In genomic region chr5:149932445-149933350, GRCh38 we compare ENCODE assay signal across 12 cellular contexts. TPM values are rescaled to one million over a fixed set of nuclear protein-coding genes. Genes with fewer than 3 reads are reported as not detected.
A peak's percentile ranks its signal among the peaks of the same experiment; 100 is the strongest.
DNase-seq lines count a peak whose midpoint lies in the region; ATAC-seq, FAIRE-seq and TF ChIP-seq lines count a peak whose summit lies in the region.
"Had no signal": no experiment of that assay in that cellular context is flagged by ENCODE, and none has a peak within 500 bp of the region (broad histone marks: within the 10 kb centered on the region; RNA-seq: fewer than 3 reads in every experiment).

No MANE protein-coding gene starts in this region.

- H3K27ac Mint-ChIP-seq in activated CD8-positive, alpha-beta T cell treated with anti-CD3 and anti-CD28 coated beads for 36 hours = no peak overlapping the region
- H3K27ac Mint-ChIP-seq: activated T-helper 2 cell treated with anti-CD3 and anti-CD28 coated beads, Interferon-gamma antibody, Interleukin-2, Interleukin-4, amounts not matched to agents 10 μg/mL and 5 μg/mL and 100 μg/mL, durations not matched to agents 14 hours and 24 hours and 36 hours had no signal

- no peak overlapping the region for H4K8ac ChIP-seq in neuronal stem cell (ENCODE audit: low read depth, low read length)

- no peak overlapping the region for H3K23ac ChIP-seq in neuronal stem cell (ENCODE audit: low read depth, low read length, poor library complexity)

- H3K14ac ChIP-seq in neuronal stem cell (ENCODE audit: low read length) = no peak overlapping the region

- H3K9me3 Mint-ChIP-seq in activated CD8-positive, alpha-beta T cell treated with anti-CD3 and anti-CD28 coated beads for 36 hours = no peaks in the 10 kb centered on the region
- H3K9me3 Mint-ChIP-seq: activated T-helper 2 cell treated with anti-CD3 and anti-CD28 coated beads, Interferon-gamma antibody, Interleukin-2, Interleukin-4, amounts not matched to agents 10 μg/mL and 5 μg/mL and 100 μg/mL, durations not matched to agents 14 hours and 24 hours and 36 hours had no signal

- H3K4me3 ChIP-seq in endothelial cell of umbilical vein (replicated peaks in 1 of 3; ENCODE audit: insufficient read depth in 1 of 3, low read depth in 1 of 3, low read length in 3 of 3) = no peak overlapping the region
- H3K4me3 ChIP-seq in neuronal stem cell (ENCODE audit: low read length in 2 of 2) = no peak overlapping the region
- H3K4me3 ChIP-seq: esophagus muscularis mucosa had no signal

- H3K27me3 Mint-ChIP-seq in activated CD8-positive, alpha-beta T cell treated with anti-CD3 and anti-CD28 coated beads for 36 hours = peaks cover 19% of the 10 kb centered on the region

- CTCF ChIA-PET in endothelial cell of umbilical vein (lab: Charles Lee) = interaction anchor here (0.8 to 6.7 kb wide), 5 partner anchors 10 to 80 kb away, joined by 3 to 68 read pairs (median 6); partner anchors contain the start of gene SLC26A2
- CTCF ChIA-PET in activated CD8-positive, alpha-beta T cell treated with anti-CD3 and anti-CD28 coated beads for 36 hours (lab: Charles Lee) = interaction anchor here (1.7 to 4.5 kb wide), 2 partner anchors 28 to 103 kb away, joined by 5 to 27 read pairs; partner anchors contain the start of gene SLC26A2

- no peak overlapping the region for H2BK15ac ChIP-seq in neuronal stem cell (ENCODE audit: low read length)

- POLR2A ChIA-PET in endothelial cell of umbilical vein (lab: Charles Lee) = no interaction called here
- POLR2A ChIA-PET in activated CD8-positive, alpha-beta T cell treated with anti-CD3 and anti-CD28 coated beads for 36 hours (lab: Charles Lee) = no interaction called here

- BruUV-seq in endothelial cell of umbilical vein (replicated peaks; lab: Mats Ljungman, UMichigan) = no TSS peak

- no peaks in the 10 kb centered on the region for H4K20me1 ChIP-seq in endothelial cell of umbilical vein (replicated peaks; ENCODE audit: control insufficient read depth, extremely low read depth, insufficient read depth, low read length)

- no peak overlapping the region for H2BK5ac ChIP-seq in neuronal stem cell (ENCODE audit: low read length)

- H3K9ac ChIP-seq in endothelial cell of umbilical vein (replicated peaks; ENCODE audit: extremely low read depth, insufficient read depth, low read length) (no peak overlapping the region), neuronal stem cell (ENCODE audit: low read depth, low read length, poor library complexity) (no peak overlapping the region)

- DNase-seq in DMS153 treated with DMSO at 0.1 percent for 48 hours (lab: John Stamatoyannopoulos, UW; ENCODE audit: unreplicated experiment) = peak; percentile 29
- DNase-seq in NCI-H69 (lab: John Stamatoyannopoulos, UW) = peak; percentile 70
- DNase-seq in endothelial cell of umbilical vein (ENCODE audit: low read depth, low spot score) = no peak
- no peak for DNase-seq in neuronal stem cell (ENCODE audit: low spot score)
- DNase-seq in activated CD8-positive, alpha-beta T cell treated with anti-CD3 and anti-CD28 coated beads for 36 hours = no peak
- DNase-seq: NCI-H1048 had no signal

- no peak overlapping the region for H3K18ac ChIP-seq in neuronal stem cell (ENCODE audit: low read length)

- H2AFZ ChIP-seq in endothelial cell of umbilical vein (ENCODE audit: low read depth, low read length) (peak overlapping the region; percentile 1), neuronal stem cell (ENCODE audit: low read length) (no peak overlapping the region)

- no peak for TF ChIP-seq POLR2A in endothelial cell of umbilical vein (IDR thresholded peaks at IDR 0.05; ENCODE audit: low read depth, low read length)

- FAIRE-seq in endothelial cell of umbilical vein (lab: Jason Lieb, UNC) = peak; percentile 37

- H3K4me3 Mint-ChIP-seq in activated CD8-positive, alpha-beta T cell treated with anti-CD3 and anti-CD28 coated beads for 36 hours = no peak overlapping the region

- ATAC-seq in HG02623 (IDR thresholded peaks at IDR 0.05; ENCODE audit: unreplicated experiment) (no peak), HG03521 (IDR thresholded peaks at IDR 0.05; ENCODE audit: unreplicated experiment) (no peak), GM21526 (IDR thresholded peaks at IDR 0.05; ENCODE audit: low FRiP score, unreplicated experiment) (no peak)
- ATAC-seq in activated CD8-positive, alpha-beta T cell treated with anti-CD3 and anti-CD28 coated beads for 36 hours = no peak

- peaks cover 11% of the 10 kb centered on the region for H3K4me1 ChIP-seq in endothelial cell of umbilical vein (ENCODE audit: control insufficient read depth, extremely low read depth, insufficient read depth, low read length)
- H3K4me1 ChIP-seq in neuronal stem cell (ENCODE audit: control insufficient read depth in 2 of 2, insufficient read depth in 1 of 2, low read depth in 1 of 2, low read length in 2 of 2) = no peaks in the 10 kb centered on the region
- H3K4me1 ChIP-seq: esophagus muscularis mucosa had no signal

- H3K4me1 Mint-ChIP-seq in activated CD8-positive, alpha-beta T cell treated with anti-CD3 and anti-CD28 coated beads for 36 hours (ENCODE audit: low read depth) = peaks cover 3% of the 10 kb centered on the region

- dilution Hi-C loops in endothelial cell of umbilical vein (cut with MboI; ENCODE audit: extremely low pct_ligation_motif_present, low sequenced_read_pairs) = no loop called here

- no peak overlapping the region for H4K91ac ChIP-seq in neuronal stem cell (ENCODE audit: low read depth, low read length, poor library complexity)

- H3K9me1 ChIP-seq in endothelial cell of umbilical vein (replicated peaks; ENCODE audit: control insufficient read depth, extremely low read depth, insufficient read depth, low read length) = no peaks in the 10 kb centered on the region

- H2BK12ac ChIP-seq in neuronal stem cell (ENCODE audit: low read length) = no peak overlapping the region

- no peak overlapping the region for H2AK5ac ChIP-seq in neuronal stem cell (ENCODE audit: low read depth, low read length)

- H3K79me2 ChIP-seq in endothelial cell of umbilical vein (ENCODE audit: control insufficient read depth, insufficient read depth, low read length) = no peaks in the 10 kb centered on the region

- H2BK120ac ChIP-seq in neuronal stem cell (ENCODE audit: low read depth, low read length) = no peak overlapping the region

- H3K36me3 Mint-ChIP-seq in activated CD8-positive, alpha-beta T cell treated with anti-CD3 and anti-CD28 coated beads for 36 hours (ENCODE audit: low read depth) = no peaks in the 10 kb centered on the region

- no peaks in the 10 kb centered on the region for H3K79me1 ChIP-seq in neuronal stem cell (ENCODE audit: low read depth, low read length)

- H3K9me3 ChIP-seq in endothelial cell of umbilical vein (replicated peaks; ENCODE audit: control insufficient read depth, insufficient read depth, low read length) (no peaks in the 10 kb centered on the region), neuronal stem cell (replicated peaks in 1 of 2; ENCODE audit: control insufficient read depth in 2 of 2, insufficient read depth in 1 of 2, low read depth in 1 of 2, low read length in 2 of 2) (no peaks in the 10 kb centered on the region)
- H3K9me3 ChIP-seq: esophagus muscularis mucosa had no signal

- intact Hi-C loops in endothelial cell of umbilical vein (cut with micrococcal nuclease) = no loop called here
- intact Hi-C loops in activated CD8-positive, alpha-beta T cell treated with anti-CD3 and anti-CD28 coated beads for 36 hours (cut with micrococcal nuclease) = no loop called here

- WGBS in neuronal stem cell (ENCODE audit: extremely low coverage in 2 of 2, insufficient read length in 2 of 2, insufficient replicate concordance in 1 of 2), 2 donors = no CpG with 5 or more reads among the region's 25 CpGs

- peaks cover 0 to 2% of the 10 kb centered on the region in 2 experiments for H3K27me3 ChIP-seq in endothelial cell of umbilical vein (ENCODE audit: control insufficient read depth in 2 of 2, insufficient read depth in 2 of 2, low read length in 2 of 2)
- peaks cover 0 to 34% (median 1%) of the 10 kb centered on the region in 3 experiments for H3K27me3 ChIP-seq in neuronal stem cell (ENCODE audit: control insufficient read depth in 3 of 3, insufficient read depth in 3 of 3, low read depth in 1 of 3, low read length in 3 of 3)

- H3K36me3 ChIP-seq in endothelial cell of umbilical vein (ENCODE audit: control insufficient read depth in 2 of 2, extremely low read depth in 1 of 2, insufficient read depth in 2 of 2, low read length in 2 of 2) = no peaks in the 10 kb centered on the region
- H3K36me3 ChIP-seq in neuronal stem cell (replicated peaks in 1 of 2; ENCODE audit: control insufficient read depth in 2 of 2, insufficient read depth in 2 of 2, low read length in 2 of 2) = no peaks in the 10 kb centered on the region
- H3K36me3 ChIP-seq: esophagus muscularis mucosa had no signal

- H3K4me2 ChIP-seq in endothelial cell of umbilical vein (ENCODE audit: insufficient read depth, low read length) (no peak overlapping the region), neuronal stem cell (ENCODE audit: insufficient read depth, low read length, poor library complexity, severe bottlenecking) (peak overlapping the region; percentile 51)

- H3K4ac ChIP-seq in neuronal stem cell (ENCODE audit: low read length) = no peak overlapping the region

- TF ChIP-seq CTCF in endothelial cell of umbilical vein (IDR thresholded peaks at IDR 0.05; ENCODE audit: extremely low read depth in 1 of 2, insufficient read depth in 1 of 2, low read depth in 1 of 2, low read length in 2 of 2) = peak; percentile 34 to 48
- TF ChIP-seq CTCF in activated CD8-positive, alpha-beta T cell treated with anti-CD3 and anti-CD28 coated beads for 36 hours (IDR thresholded peaks at IDR 0.05) = no peak

- H3K27ac ChIP-seq in endothelial cell of umbilical vein (ENCODE audit: insufficient read depth, low read depth, low read length) = no peak overlapping the region
- no peak overlapping the region for H3K27ac ChIP-seq in neuronal stem cell (replicated peaks; ENCODE audit: low read length)
- H3K27ac ChIP-seq: esophagus muscularis mucosa had no signal

RNA-seq across cellular contexts. Expression of gene PDE6A, which starts 11.9 kb away (rescaled TPM):
- not detected in 2 replicates for total RNA-seq in endothelial cell of umbilical vein
- not detected in 2 replicates for polyA plus RNA-seq in endothelial cell of umbilical vein
- not detected in 2 replicates for polyA plus RNA-seq in endothelial cell of umbilical vein (2011; cell fraction: cytosol; rRNA removed)
- not detected in 2 replicates for polyA plus RNA-seq in endothelial cell of umbilical vein (2011; cell fraction: nucleus; rRNA removed)
- 0.07 TPM in 1 of 2 replicates, not detected in the other for polyA plus RNA-seq in endothelial cell of umbilical vein (2012)
- not detected in 2 replicates for polyA minus RNA-seq in endothelial cell of umbilical vein
- not detected for polyA minus RNA-seq in endothelial cell of umbilical vein (2011; cell fraction: cytosol; rRNA and poly(A)+ RNA removed)
- not detected in 2 replicates for polyA minus RNA-seq in endothelial cell of umbilical vein (2011; cell fraction: nucleus; rRNA and poly(A)+ RNA removed)
- not detected for polyA plus RNA-seq in neuronal stem cell (2013, experiment 1 of 2)
- polyA plus RNA-seq in neuronal stem cell (2013, experiment 2 of 2) = not detected
- total RNA-seq in activated CD8-positive, alpha-beta T cell treated with anti-CD3 and anti-CD28 coated beads for 36 hours = not detected
- total RNA-seq: activated T-helper 2 cell treated with anti-CD3 and anti-CD28 coated beads, Interferon-gamma antibody, Interleukin-2, Interleukin-4, amounts not matched to agents 10 μg/mL and 5 μg/mL and 100 μg/mL, durations not matched to agents 14 hours and 24 hours and 36 hours; esophagus muscularis mucosa; T-helper 2 cell treated with Interferon-gamma antibody and Interleukin-4, amounts not matched to agents 100 ng/mL and 5 ng/mL, for 36 hours had no signal

RNA-seq across cellular contexts. Expression of gene SLC26A2, which starts 27.9 kb away (rescaled TPM):
- total RNA-seq in endothelial cell of umbilical vein = 16.5 and 16.8 TPM in 2 replicates
- 5.0 and 5.9 TPM in 2 replicates for polyA plus RNA-seq in endothelial cell of umbilical vein
- polyA plus RNA-seq in endothelial cell of umbilical vein (2011; cell fraction: cytosol; rRNA removed) = 4.1 and 4.3 TPM in 2 replicates
- polyA plus RNA-seq in endothelial cell of umbilical vein (2011; cell fraction: nucleus; rRNA removed) = 4.0 and 4.5 TPM in 2 replicates
- polyA plus RNA-seq in endothelial cell of umbilical vein (2012) = 9.5 and 14.9 TPM in 2 replicates
- polyA minus RNA-seq in endothelial cell of umbilical vein = 54.2 and 54.7 TPM in 2 replicates
- polyA minus RNA-seq in endothelial cell of umbilical vein (2011; cell fraction: cytosol; rRNA and poly(A)+ RNA removed) = 4.4 TPM
- 6.5 and 18.6 TPM in 2 replicates for polyA minus RNA-seq in endothelial cell of umbilical vein (2011; cell fraction: nucleus; rRNA and poly(A)+ RNA removed)
- 6.6 TPM for polyA plus RNA-seq in neuronal stem cell (2013, experiment 1 of 2)
- 6.5 TPM for polyA plus RNA-seq in neuronal stem cell (2013, experiment 2 of 2)
- total RNA-seq in activated CD8-positive, alpha-beta T cell treated with anti-CD3 and anti-CD28 coated beads for 36 hours = 1 to 10 TPM; 5.0 to 5.3 TPM

Comparison
In these comparisons a context has a peak if more than half of its experiments do, and no peak if none do; other contexts are left out.
1. DNase-seq: peak in DMS153 treated with DMSO at 0.1 percent for 48 hours (single experiment) and NCI-H69 (single experiment); none in endothelial cell of umbilical vein (single experiment), neuronal stem cell (single experiment) and activated CD8-positive, alpha-beta T cell treated with anti-CD3 and anti-CD28 coated beads for 36 hours (single experiment).